In the genomic region with DNA sequence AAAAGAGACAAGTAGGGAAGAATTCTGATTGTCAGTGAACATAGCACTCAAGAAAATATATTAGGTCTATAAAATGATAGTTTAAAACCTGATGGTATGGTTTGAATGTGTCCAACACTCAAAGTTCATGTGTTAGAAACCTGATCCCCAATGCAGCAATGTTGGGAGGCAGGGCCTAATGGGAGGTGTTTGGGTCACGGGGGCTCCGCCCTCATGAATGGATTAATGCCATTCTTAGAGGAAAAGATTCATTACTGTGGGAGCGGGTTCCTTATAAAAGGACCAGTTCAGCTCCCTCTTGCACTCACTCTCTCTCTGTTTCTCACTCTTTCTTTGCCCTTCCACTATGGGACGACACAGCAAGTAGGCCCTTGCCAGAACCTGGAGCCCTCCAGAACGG, we compare ENCODE assay signal across 1 cellular context.
TF ChIP-seq lines count a peak whose summit lies in the region.

No MANE protein-coding gene starts in this region.

TF ChIP-seq in H1, 55 proteins besides CTCF, POLR2A, EP300 and RAD21:
- TF ChIP-seq CEBPB (IDR thresholded peaks at IDR 0.05; ENCODE audit: low read depth, low read length), result no peak
- TF ChIP-seq, protein P1, sequence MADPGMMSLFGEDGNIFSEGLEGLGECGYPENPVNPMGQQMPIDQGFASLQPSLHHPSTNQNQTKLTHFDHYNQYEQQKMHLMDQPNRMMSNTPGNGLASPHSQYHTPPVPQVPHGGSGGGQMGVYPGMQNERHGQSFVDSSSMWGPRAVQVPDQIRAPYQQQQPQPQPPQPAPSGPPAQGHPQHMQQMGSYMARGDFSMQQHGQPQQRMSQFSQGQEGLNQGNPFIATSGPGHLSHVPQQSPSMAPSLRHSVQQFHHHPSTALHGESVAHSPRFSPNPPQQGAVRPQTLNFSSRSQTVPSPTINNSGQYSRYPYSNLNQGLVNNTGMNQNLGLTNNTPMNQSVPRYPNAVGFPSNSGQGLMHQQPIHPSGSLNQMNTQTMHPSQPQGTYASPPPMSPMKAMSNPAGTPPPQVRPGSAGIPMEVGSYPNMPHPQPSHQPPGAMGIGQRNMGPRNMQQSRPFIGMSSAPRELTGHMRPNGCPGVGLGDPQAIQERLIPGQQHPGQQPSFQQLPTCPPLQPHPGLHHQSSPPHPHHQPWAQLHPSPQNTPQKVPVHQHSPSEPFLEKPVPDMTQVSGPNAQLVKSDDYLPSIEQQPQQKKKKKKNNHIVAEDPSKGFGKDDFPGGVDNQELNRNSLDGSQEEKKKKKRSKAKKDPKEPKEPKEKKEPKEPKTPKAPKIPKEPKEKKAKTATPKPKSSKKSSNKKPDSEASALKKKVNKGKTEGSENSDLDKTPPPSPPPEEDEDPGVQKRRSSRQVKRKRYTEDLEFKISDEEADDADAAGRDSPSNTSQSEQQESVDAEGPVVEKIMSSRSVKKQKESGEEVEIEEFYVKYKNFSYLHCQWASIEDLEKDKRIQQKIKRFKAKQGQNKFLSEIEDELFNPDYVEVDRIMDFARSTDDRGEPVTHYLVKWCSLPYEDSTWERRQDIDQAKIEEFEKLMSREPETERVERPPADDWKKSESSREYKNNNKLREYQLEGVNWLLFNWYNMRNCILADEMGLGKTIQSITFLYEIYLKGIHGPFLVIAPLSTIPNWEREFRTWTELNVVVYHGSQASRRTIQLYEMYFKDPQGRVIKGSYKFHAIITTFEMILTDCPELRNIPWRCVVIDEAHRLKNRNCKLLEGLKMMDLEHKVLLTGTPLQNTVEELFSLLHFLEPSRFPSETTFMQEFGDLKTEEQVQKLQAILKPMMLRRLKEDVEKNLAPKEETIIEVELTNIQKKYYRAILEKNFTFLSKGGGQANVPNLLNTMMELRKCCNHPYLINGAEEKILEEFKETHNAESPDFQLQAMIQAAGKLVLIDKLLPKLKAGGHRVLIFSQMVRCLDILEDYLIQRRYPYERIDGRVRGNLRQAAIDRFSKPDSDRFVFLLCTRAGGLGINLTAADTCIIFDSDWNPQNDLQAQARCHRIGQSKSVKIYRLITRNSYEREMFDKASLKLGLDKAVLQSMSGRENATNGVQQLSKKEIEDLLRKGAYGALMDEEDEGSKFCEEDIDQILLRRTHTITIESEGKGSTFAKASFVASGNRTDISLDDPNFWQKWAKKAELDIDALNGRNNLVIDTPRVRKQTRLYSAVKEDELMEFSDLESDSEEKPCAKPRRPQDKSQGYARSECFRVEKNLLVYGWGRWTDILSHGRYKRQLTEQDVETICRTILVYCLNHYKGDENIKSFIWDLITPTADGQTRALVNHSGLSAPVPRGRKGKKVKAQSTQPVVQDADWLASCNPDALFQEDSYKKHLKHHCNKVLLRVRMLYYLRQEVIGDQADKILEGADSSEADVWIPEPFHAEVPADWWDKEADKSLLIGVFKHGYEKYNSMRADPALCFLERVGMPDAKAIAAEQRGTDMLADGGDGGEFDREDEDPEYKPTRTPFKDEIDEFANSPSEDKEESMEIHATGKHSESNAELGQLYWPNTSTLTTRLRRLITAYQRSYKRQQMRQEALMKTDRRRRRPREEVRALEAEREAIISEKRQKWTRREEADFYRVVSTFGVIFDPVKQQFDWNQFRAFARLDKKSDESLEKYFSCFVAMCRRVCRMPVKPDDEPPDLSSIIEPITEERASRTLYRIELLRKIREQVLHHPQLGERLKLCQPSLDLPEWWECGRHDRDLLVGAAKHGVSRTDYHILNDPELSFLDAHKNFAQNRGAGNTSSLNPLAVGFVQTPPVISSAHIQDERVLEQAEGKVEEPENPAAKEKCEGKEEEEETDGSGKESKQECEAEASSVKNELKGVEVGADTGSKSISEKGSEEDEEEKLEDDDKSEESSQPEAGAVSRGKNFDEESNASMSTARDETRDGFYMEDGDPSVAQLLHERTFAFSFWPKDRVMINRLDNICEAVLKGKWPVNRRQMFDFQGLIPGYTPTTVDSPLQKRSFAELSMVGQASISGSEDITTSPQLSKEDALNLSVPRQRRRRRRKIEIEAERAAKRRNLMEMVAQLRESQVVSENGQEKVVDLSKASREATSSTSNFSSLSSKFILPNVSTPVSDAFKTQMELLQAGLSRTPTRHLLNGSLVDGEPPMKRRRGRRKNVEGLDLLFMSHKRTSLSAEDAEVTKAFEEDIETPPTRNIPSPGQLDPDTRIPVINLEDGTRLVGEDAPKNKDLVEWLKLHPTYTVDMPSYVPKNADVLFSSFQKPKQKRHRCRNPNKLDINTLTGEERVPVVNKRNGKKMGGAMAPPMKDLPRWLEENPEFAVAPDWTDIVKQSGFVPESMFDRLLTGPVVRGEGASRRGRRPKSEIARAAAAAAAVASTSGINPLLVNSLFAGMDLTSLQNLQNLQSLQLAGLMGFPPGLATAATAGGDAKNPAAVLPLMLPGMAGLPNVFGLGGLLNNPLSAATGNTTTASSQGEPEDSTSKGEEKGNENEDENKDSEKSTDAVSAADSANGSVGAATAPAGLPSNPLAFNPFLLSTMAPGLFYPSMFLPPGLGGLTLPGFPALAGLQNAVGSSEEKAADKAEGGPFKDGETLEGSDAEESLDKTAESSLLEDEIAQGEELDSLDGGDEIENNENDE (IDR thresholded peaks at IDR 0.05; ENCODE audit: insufficient replicate concordance, low read length), result no peak
- no peak for TF ChIP-seq KDM5A (IDR thresholded peaks at IDR 0.05; ENCODE audit: low read length)
- no peak for TF ChIP-seq CHD2 (IDR thresholded peaks at IDR 0.05; ENCODE audit: low read length)
- no peak for TF ChIP-seq USF2 (IDR thresholded peaks at IDR 0.05; ENCODE audit: low read length)
- no peak for TF ChIP-seq KDM1A (IDR thresholded peaks at IDR 0.05; ENCODE audit: borderline replicate concordance, low read length)
- no peak for TF ChIP-seq CTBP2 (IDR thresholded peaks at IDR 0.05; ENCODE audit: borderline replicate concordance, insufficient read depth, insufficient read length, low read length)
- TF ChIP-seq TEAD4 (IDR thresholded peaks at IDR 0.05; ENCODE audit: low read depth, low read length), result no peak
- TF ChIP-seq, protein P2, sequence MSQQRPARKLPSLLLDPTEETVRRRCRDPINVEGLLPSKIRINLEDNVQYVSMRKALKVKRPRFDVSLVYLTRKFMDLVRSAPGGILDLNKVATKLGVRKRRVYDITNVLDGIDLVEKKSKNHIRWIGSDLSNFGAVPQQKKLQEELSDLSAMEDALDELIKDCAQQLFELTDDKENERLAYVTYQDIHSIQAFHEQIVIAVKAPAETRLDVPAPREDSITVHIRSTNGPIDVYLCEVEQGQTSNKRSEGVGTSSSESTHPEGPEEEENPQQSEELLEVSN (IDR thresholded peaks at IDR 0.05), result no peak
- TF ChIP-seq, protein P3, sequence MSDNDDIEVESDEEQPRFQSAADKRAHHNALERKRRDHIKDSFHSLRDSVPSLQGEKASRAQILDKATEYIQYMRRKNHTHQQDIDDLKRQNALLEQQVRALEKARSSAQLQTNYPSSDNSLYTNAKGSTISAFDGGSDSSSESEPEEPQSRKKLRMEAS (IDR thresholded peaks at IDR 0.05), result no peak
- TF ChIP-seq ASH2L (IDR thresholded peaks at IDR 0.05; ENCODE audit: low read length), result no peak
- TF ChIP-seq EGR1 (IDR thresholded peaks at IDR 0.05; ENCODE audit: borderline replicate concordance, low read depth, low read length), result no peak
- TF ChIP-seq PHF8 (conservative IDR thresholded peaks at IDR 0.05; ENCODE audit: low read depth, low read length), result no peak
- TF ChIP-seq SUZ12 (IDR thresholded peaks at IDR 0.05; ENCODE audit: low read length), result no peak
- TF ChIP-seq NANOG (IDR thresholded peaks at IDR 0.05; ENCODE audit: insufficient read depth, low read depth, low read length, poor library complexity, severe bottlenecking), result no peak
- no peak for TF ChIP-seq GTF2F1 (IDR thresholded peaks at IDR 0.05; ENCODE audit: borderline replicate concordance, low read depth, low read length)
